Comparison of ENCODE assay signal across 10 cellular contexts in genomic region chr14:101812071-101812470, GRCh38. TPM values are rescaled to one million over a fixed set of nuclear protein-coding genes. Genes with fewer than 3 reads are reported as not detected.
DNase-seq lines count a peak whose midpoint lies in the region; ATAC-seq and TF ChIP-seq lines count a peak whose summit lies in the region.
"Had no signal": no experiment of that assay in that cellular context is flagged by ENCODE, and none has a peak within 500 bp of the region (broad histone marks: within the 10 kb centered on the region; RNA-seq: fewer than 3 reads in every experiment).

No MANE protein-coding gene starts in this region.

- peak overlapping the region; percentile 98 for H3K27ac Mint-ChIP-seq in central memory CD8-positive, alpha-beta T cell (ENCODE audit: low read depth)
- peak overlapping the region; percentile 73 for H3K27ac Mint-ChIP-seq in neural progenitor cell

- peaks cover 17 to 55% (median 43%) of the 10 kb centered on the region in 11 experiments; a peak in 20 of 22 replicates for H3K36me3 ChIP-seq in BLaER1 treated with 17β-estradiol and CSF1 and Interleukin-3, amounts not matched to agents 10 nM and 100 nM
- H3K36me3 ChIP-seq in KMS-11 (ENCODE audit: insufficient read depth) (no peaks in the 10 kb centered on the region), neural progenitor cell (no peaks in the 10 kb centered on the region)

- no peaks in the 10 kb centered on the region for H3K27me3 Mint-ChIP-seq in central memory CD8-positive, alpha-beta T cell
- peaks cover 6% of the 10 kb centered on the region for H3K27me3 Mint-ChIP-seq in neural progenitor cell (ENCODE audit: insufficient read depth, low read depth)

- peak overlapping the region; percentile 88 for H3K4me3 Mint-ChIP-seq in central memory CD8-positive, alpha-beta T cell
- peak overlapping the region; percentile 59 for H3K4me3 Mint-ChIP-seq in neural progenitor cell

- TF ChIP-seq POLR2A in lower leg skin (IDR thresholded peaks at IDR 0.05): no peak

- no peaks in the 10 kb centered on the region for H3K9me3 ChIP-seq in BLaER1 treated with 17β-estradiol and CSF1 and Interleukin-3, amounts not matched to agents 10 nM and 100 nM (replicated peaks in 1 of 11)
- no peaks in the 10 kb centered on the region for H3K9me3 ChIP-seq in neural progenitor cell (ENCODE audit: low read depth)

- peaks cover 59 to 81% (median 79%) of the 10 kb centered on the region in 10 experiments for H3K4me1 ChIP-seq in BLaER1 treated with 17β-estradiol and CSF1 and Interleukin-3, amounts not matched to agents 10 nM and 100 nM
- peaks cover 48% of the 10 kb centered on the region for H3K4me1 ChIP-seq in KMS-11 (ENCODE audit: low read depth, poor library complexity, severe bottlenecking)
- peaks cover 32% of the 10 kb centered on the region for H3K4me1 ChIP-seq in neural progenitor cell

- H3K4me1 Mint-ChIP-seq in central memory CD8-positive, alpha-beta T cell: peaks cover 73% of the 10 kb centered on the region
- H3K4me1 Mint-ChIP-seq in neural progenitor cell: peaks cover 38% of the 10 kb centered on the region

- peaks cover 31% of the 10 kb centered on the region for H3F3A ChIP-seq in neural progenitor cell (ENCODE audit: low read depth)

- peaks cover 33 to 60% (median 52%) of the 10 kb centered on the region in 11 experiments; a peak in 17 of 22 replicates for H4K20me1 ChIP-seq in BLaER1 treated with 17β-estradiol and CSF1 and Interleukin-3, amounts not matched to agents 10 nM and 100 nM
- H4K20me1 ChIP-seq in KMS-11 (ENCODE audit: insufficient read depth): no peaks in the 10 kb centered on the region
- H4K20me1 ChIP-seq in neural progenitor cell (ENCODE audit: low read depth): peaks cover 50% of the 10 kb centered on the region

- no peaks in the 10 kb centered on the region for H3K9me3 Mint-ChIP-seq in central memory CD8-positive, alpha-beta T cell
- no peaks in the 10 kb centered on the region for H3K9me3 Mint-ChIP-seq in neural progenitor cell

- DNase-seq in central memory CD8-positive, alpha-beta T cell (ENCODE audit: low spot score in 2 of 2): peak in 1 of 2 donors; percentile 30
- no peak for DNase-seq in neural progenitor cell (ENCODE audit: low spot score)
- no peak for DNase-seq in lower leg skin (ENCODE audit: low spot score in 2 of 2)
- DNase-seq in amygdala (lab: John Stamatoyannopoulos, UW): no peak
- DNase-seq in DMS153 treated with DMSO at 0.1 percent for 48 hours (lab: John Stamatoyannopoulos, UW; ENCODE audit: unreplicated experiment): no peak
- DNase-seq: DMS79 treated with DMSO at 0.1 percent for 48 hours, NCI-H524 treated with DMSO at 0.1 percent for 48 hours had no signal

- intact Hi-C loops in lower leg skin (cut with DNase I; ENCODE audit: low total_unique reads): no loop called here

- peak overlapping the region; percentile 66 to 97 (median 92); a peak in 17 of 22 replicates for H3K9ac ChIP-seq in BLaER1 treated with 17β-estradiol and CSF1 and Interleukin-3, amounts not matched to agents 10 nM and 100 nM
- no peak overlapping the region for H3K9ac ChIP-seq in KMS-11
- no peak overlapping the region for H3K9ac ChIP-seq in neural progenitor cell

- TF ChIP-seq CTCF in KMS-11 (conservative IDR thresholded peaks at IDR 0.05; ENCODE audit: low read depth, low read length): no peak
- TF ChIP-seq CTCF in neural progenitor cell (IDR thresholded peaks at IDR 0.05): no peak
- TF ChIP-seq CTCF in lower leg skin (IDR thresholded peaks at IDR 0.05): no peak

- peak overlapping the region in 9 of 10 experiments; percentile 63 to 81 (median 73); a peak in 15 of 20 replicates for H3K4me3 ChIP-seq in BLaER1 treated with 17β-estradiol and CSF1 and Interleukin-3, amounts not matched to agents 10 nM and 100 nM
- H3K4me3 ChIP-seq in KMS-11 (IDR thresholded peaks at IDR 0.05; ENCODE audit: insufficient read depth, low read depth, low read length): no peak overlapping the region
- peak overlapping the region; percentile 75 for H3K4me3 ChIP-seq in neural progenitor cell
- H3K4me3 ChIP-seq in lower leg skin (ENCODE audit: low read depth, poor library complexity, severe bottlenecking): no peak overlapping the region

- peaks cover 45% of the 10 kb centered on the region for H3K36me3 Mint-ChIP-seq in central memory CD8-positive, alpha-beta T cell (ENCODE audit: insufficient read depth)
- H3K36me3 Mint-ChIP-seq in neural progenitor cell: peaks cover 8% of the 10 kb centered on the region

- H2AFZ ChIP-seq in KMS-11 (ENCODE audit: low read depth) (no peak overlapping the region), neural progenitor cell (replicated peaks) (no peak overlapping the region)

- H3K27ac ChIP-seq in BLaER1 treated with 17β-estradiol and CSF1 and Interleukin-3, amounts not matched to agents 10 nM and 100 nM: peak overlapping the region; percentile 19 to 99 (median 94); a peak in 18 of 22 replicates
- H3K27ac ChIP-seq in KMS-11: no peak overlapping the region; the same call in 1 of the 2 replicates
- no peak overlapping the region for H3K27ac ChIP-seq in neural progenitor cell

- no peaks in the 10 kb centered on the region for H3K27me3 ChIP-seq in BLaER1 treated with 17β-estradiol and CSF1 and Interleukin-3, amounts not matched to agents 10 nM and 100 nM
- no peaks in the 10 kb centered on the region for H3K27me3 ChIP-seq in KMS-11 (ENCODE audit: insufficient read depth, low read depth)
- H3K27me3 ChIP-seq in neural progenitor cell: no peaks in the 10 kb centered on the region

- peaks cover 67% of the 10 kb centered on the region for H3K79me2 ChIP-seq in KMS-11 (ENCODE audit: insufficient read depth, low read depth)
- H3K79me2 ChIP-seq in neural progenitor cell (ENCODE audit: low read depth): peaks cover 72% of the 10 kb centered on the region

- H3K4me2 ChIP-seq in BLaER1 treated with 17β-estradiol and CSF1 and Interleukin-3, amounts not matched to agents 10 nM and 100 nM: peak overlapping the region; percentile 82 to 98 (median 94)
- H3K4me2 ChIP-seq in KMS-11 (peak overlapping the region; percentile 99), neural progenitor cell (peak overlapping the region; percentile 98)

- ATAC-seq in central memory CD8-positive, alpha-beta T cell (replicated peaks; ENCODE audit: extremely low read depth, poor library complexity, severe bottlenecking): no peak
- ATAC-seq in HG03196 (IDR thresholded peaks at IDR 0.05; ENCODE audit: unreplicated experiment): no peak

- WGBS in lower leg skin, 2 donors: 84 to 85% methylated on average over 11 of the region's 11 CpGs

RNA-seq across cellular contexts. Expression of gene PPP2R5C, which starts 50.6 kb away (rescaled TPM):
- total RNA-seq in neural progenitor cell (ENCODE audit: low replicate concordance) (113 and 183 TPM in 2 replicates), lower leg skin (10 to 100 TPM; 74.6 to 89.9 (median 80.3) TPM)

Comparison
In these comparisons a context has a peak if more than half of its experiments do, and no peak if none do; other contexts are left out.
1. H3K27ac ChIP-seq: peak in BLaER1 treated with 17β-estradiol and CSF1 and Interleukin-3, amounts not matched to agents 10 nM and 100 nM (11 of 11); none in KMS-11 (single experiment) and neural progenitor cell (single experiment).
2. H3K4me3 ChIP-seq: peak in BLaER1 treated with 17β-estradiol and CSF1 and Interleukin-3, amounts not matched to agents 10 nM and 100 nM (9 of 10) and neural progenitor cell (single experiment); none in KMS-11 (single experiment) and lower leg skin (single experiment).
3. H3K9ac ChIP-seq: peak in BLaER1 treated with 17β-estradiol and CSF1 and Interleukin-3, amounts not matched to agents 10 nM and 100 nM (11 of 11); none in KMS-11 (single experiment) and neural progenitor cell (single experiment).
4. Peak in every context shown above with its lines, with median percentiles within 50 percentile points of each other: H3K4me2 ChIP-seq.